In the genomic region with DNA sequence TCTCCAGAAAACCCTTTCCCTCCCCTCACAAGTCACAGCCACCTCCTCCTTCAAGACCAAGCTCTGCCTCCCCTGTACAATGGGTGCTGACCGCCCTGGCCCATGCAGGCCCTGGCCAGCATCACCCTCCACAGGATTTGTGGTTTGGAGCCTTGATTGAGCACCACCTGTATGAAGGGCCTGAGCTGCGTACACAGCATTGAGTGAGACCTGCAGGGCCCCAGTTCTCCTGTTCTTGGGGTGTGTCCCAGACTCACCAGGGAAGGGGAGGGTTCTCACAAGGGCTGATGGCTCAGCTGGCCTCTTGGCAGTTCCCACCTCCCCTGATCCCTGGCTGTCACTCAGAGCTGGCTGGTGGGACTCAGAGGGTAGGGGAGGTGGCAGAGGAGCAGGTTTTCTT, we compare ENCODE assay signal across 1 cellular context.
TF ChIP-seq lines count a peak whose summit lies in the region.

No MANE protein-coding gene starts in this region.

TF ChIP-seq in K562, 482 proteins besides CTCF, POLR2A, EP300 and RAD21:
- peak; percentile 47; the same call in 1 of the 2 replicates for TF ChIP-seq ZKSCAN8 (CRISPR knock-in tag; IDR thresholded peaks at IDR 0.05)
- TF ChIP-seq SMARCA4 (IDR thresholded peaks at IDR 0.05), result no peak
- TF ChIP-seq C11orf30 (IDR thresholded peaks at IDR 0.05; ENCODE audit: low read depth), result no peak
- no peak for TF ChIP-seq ZNF174 (CRISPR knock-in tag; IDR thresholded peaks at IDR 0.05)
- TF ChIP-seq, protein P1, sequence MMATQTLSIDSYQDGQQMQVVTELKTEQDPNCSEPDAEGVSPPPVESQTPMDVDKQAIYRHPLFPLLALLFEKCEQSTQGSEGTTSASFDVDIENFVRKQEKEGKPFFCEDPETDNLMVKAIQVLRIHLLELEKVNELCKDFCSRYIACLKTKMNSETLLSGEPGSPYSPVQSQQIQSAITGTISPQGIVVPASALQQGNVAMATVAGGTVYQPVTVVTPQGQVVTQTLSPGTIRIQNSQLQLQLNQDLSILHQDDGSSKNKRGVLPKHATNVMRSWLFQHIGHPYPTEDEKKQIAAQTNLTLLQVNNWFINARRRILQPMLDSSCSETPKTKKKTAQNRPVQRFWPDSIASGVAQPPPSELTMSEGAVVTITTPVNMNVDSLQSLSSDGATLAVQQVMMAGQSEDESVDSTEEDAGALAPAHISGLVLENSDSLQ (IDR thresholded peaks at IDR 0.05), result peak; percentile 53
